Comparison of ENCODE assay signal across 25 cellular contexts in the genomic region with DNA sequence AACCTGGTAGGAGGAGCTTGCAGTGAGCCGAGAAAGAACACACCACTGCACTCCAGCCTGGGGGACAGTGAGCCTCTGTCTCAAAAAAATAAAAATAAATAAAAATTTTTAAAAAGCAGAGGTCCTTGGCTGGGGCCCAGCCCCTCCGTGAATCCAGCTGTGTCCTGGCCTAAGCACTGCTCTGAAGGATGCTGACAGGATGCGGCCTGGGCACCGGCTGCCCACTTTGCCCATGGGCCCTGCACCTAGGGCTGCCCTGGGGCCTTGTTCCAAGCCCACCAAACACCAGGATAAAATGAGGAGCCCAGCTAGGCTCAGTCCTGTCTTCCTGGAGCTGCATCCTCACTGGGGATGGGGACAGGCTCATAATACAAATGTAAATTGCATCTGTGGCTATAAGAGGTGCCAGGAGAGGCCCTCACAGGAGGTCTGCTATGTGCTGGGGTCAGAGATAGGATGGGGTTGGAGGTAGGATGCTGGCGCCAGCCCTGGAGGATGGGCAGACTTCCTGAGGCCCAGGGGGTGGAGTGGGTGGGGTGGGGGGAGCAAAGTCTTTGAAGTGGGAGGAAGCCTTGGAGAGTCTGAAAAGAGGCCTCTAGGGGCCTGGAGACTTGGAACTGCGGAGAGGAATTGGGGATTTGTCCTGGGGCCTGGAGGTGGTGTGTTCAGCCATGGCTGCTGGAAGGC. TPM values are rescaled to one million over a fixed set of nuclear protein-coding genes. Genes with fewer than 3 reads are reported as not detected.
DNase-seq lines count a peak whose midpoint lies in the region; ATAC-seq and TF ChIP-seq lines count a peak whose summit lies in the region.
"Had no signal": no experiment of that assay in that cellular context is flagged by ENCODE, and none has a peak within 500 bp of the region (broad histone marks: within the 10 kb centered on the region; RNA-seq: fewer than 3 reads in every experiment).

No MANE protein-coding gene starts in this region.

- no peaks in the 10 kb centered on the region; the same call in 1 of the 2 replicates for H3K27me3 Mint-ChIP-seq in WTC11 (ENCODE audit: low read depth)
- no peaks in the 10 kb centered on the region for H3K27me3 Mint-ChIP-seq in activated CD4-positive, alpha-beta memory T cell treated with anti-CD3 and anti-CD28 coated beads for 36 hours

- peaks cover 23% of the 10 kb centered on the region for H3K4me1 Mint-ChIP-seq in WTC11
- no peaks in the 10 kb centered on the region for H3K4me1 Mint-ChIP-seq in activated CD4-positive, alpha-beta memory T cell treated with anti-CD3 and anti-CD28 coated beads for 36 hours (ENCODE audit: low read depth)
- H3K4me1 Mint-ChIP-seq: IgD-negative memory B cell had no signal

- no peak for TF ChIP-seq CTCF in WTC11 (IDR thresholded peaks at IDR 0.05)
- no peak for TF ChIP-seq CTCF in upper lobe of right lung (IDR thresholded peaks at IDR 0.05)

- POLR2A ChIA-PET in WTC11 (lab: Charles Lee), result interaction anchor here (0.9 to 1.4 kb wide), 2 partner anchors 25 to 34 kb away, joined by 3 to 4 read pairs; no protein-coding TSS in a partner anchor
- POLR2A ChIA-PET in activated CD4-positive, alpha-beta memory T cell treated with anti-CD3 and anti-CD28 coated beads for 36 hours (lab: Charles Lee), result no interaction called here

- H3K9me3 Mint-ChIP-seq in WTC11, result no peaks in the 10 kb centered on the region
- no peaks in the 10 kb centered on the region for H3K9me3 Mint-ChIP-seq in activated CD4-positive, alpha-beta memory T cell treated with anti-CD3 and anti-CD28 coated beads for 36 hours
- H3K9me3 Mint-ChIP-seq: IgD-negative memory B cell had no signal

- H3K9me3 ChIP-seq in upper lobe of right lung, result no peaks in the 10 kb centered on the region

- CTCF ChIA-PET in WTC11 (lab: Charles Lee), result interaction anchor here (0.7 to 5.1 kb wide), 12 partner anchors 12 to 409 kb away, joined by 3 to 31 read pairs (median 10); a partner anchor contains a TSS
- CTCF ChIA-PET in activated CD4-positive, alpha-beta memory T cell treated with anti-CD3 and anti-CD28 coated beads for 36 hours (lab: Charles Lee), result no interaction called here

- intact Hi-C loops in cardiac septum (cut with DNase I), result no loop called here
- intact Hi-C loops in Right ventricle myocardium inferior (cut with DNase I), result no loop called here
- intact Hi-C loops in upper lobe of right lung (cut with DNase I), result no loop called here
- intact Hi-C loops in activated CD4-positive, alpha-beta memory T cell treated with anti-CD3 and anti-CD28 coated beads for 36 hours (cut with micrococcal nuclease), result loop anchor here (5.0 kb wide), 1 partner anchor 33 kb away; no protein-coding TSS in a partner anchor

- H3K4me3 Mint-ChIP-seq in WTC11, result no peak overlapping the region
- H3K4me3 Mint-ChIP-seq in activated CD4-positive, alpha-beta memory T cell treated with anti-CD3 and anti-CD28 coated beads for 36 hours, result no peak overlapping the region
- H3K4me3 Mint-ChIP-seq: IgD-negative memory B cell had no signal

- ATAC-seq in Right ventricle myocardium inferior (no peak), WTC11 (peak; percentile 16), upper lobe of right lung (no peak)

- H3K4me1 ChIP-seq in upper lobe of right lung, result no peaks in the 10 kb centered on the region

- no peak overlapping the region for H3K4me3 ChIP-seq in upper lobe of right lung
- H3K4me3 ChIP-seq: SK-N-MC had no signal

- no peak overlapping the region for H3K27ac ChIP-seq in upper lobe of right lung
- H3K27ac ChIP-seq: HL-60, SK-N-MC had no signal

- H3K36me3 Mint-ChIP-seq in WTC11, result no peaks in the 10 kb centered on the region
- H3K36me3 Mint-ChIP-seq in activated CD4-positive, alpha-beta memory T cell treated with anti-CD3 and anti-CD28 coated beads for 36 hours, result no peaks in the 10 kb centered on the region
- H3K36me3 Mint-ChIP-seq: IgD-negative memory B cell had no signal

- peaks cover 9% of the 10 kb centered on the region for H3K36me3 ChIP-seq in upper lobe of right lung

- peak; percentile 39 for DNase-seq in cardiac septum (ENCODE audit: low spot score)
- no peak for DNase-seq in Right ventricle myocardium inferior (ENCODE audit: missing footprints)
- no peak for DNase-seq in WTC11 (ENCODE audit: low spot score)
- DNase-seq in iPS-NIHi7 (ENCODE audit: extremely low spot score), result peak; percentile 59
- peak; percentile 33 for DNase-seq in upper lobe of right lung
- DNase-seq in HuH-7 (ENCODE audit: low spot score), result no peak
- no peak for DNase-seq in activated CD4-positive, alpha-beta T cell treated with anti-CD3 and anti-CD28 coated beads, Interleukin-2, amount 50 U/mL, for 4 hours
- DNase-seq in activated CD4-positive, alpha-beta memory T cell treated with anti-CD3 and anti-CD28 coated beads for 36 hours, result no peak
- DNase-seq: 8988T, C1 segment of cervical spinal cord, GDM1, HCEC 1CT, MV-4-11, NCI-H1694, NCI-H2081, NCI-H2171 treated with DMSO at 0.1 percent for 48 hours, NCI-H524 treated with DMSO at 0.1 percent for 48 hours, NCI-H82, SHP77 treated with DMSO at 0.1 percent for 48 hours had no signal

- H3K27me3 ChIP-seq in upper lobe of right lung, result no peaks in the 10 kb centered on the region

- peak overlapping the region; percentile 57 for H3K27ac Mint-ChIP-seq in WTC11
- H3K27ac Mint-ChIP-seq in activated CD4-positive, alpha-beta memory T cell treated with anti-CD3 and anti-CD28 coated beads for 36 hours, result no peak overlapping the region
- H3K27ac Mint-ChIP-seq: IgD-negative memory B cell had no signal

TF ChIP-seq in WTC11, 78 proteins besides CTCF, POLR2A, EP300 and RAD21 (continues in another document):
- TF ChIP-seq EMX1 (CRISPR knock-in tag; IDR thresholded peaks at IDR 0.05) (no peak), KAT7 (CRISPR knock-in tag; IDR thresholded peaks at IDR 0.05; ENCODE audit: borderline replicate concordance) (no peak), FOXK1 (CRISPR knock-in tag; IDR thresholded peaks at IDR 0.05) (no peak), GRHL2 (CRISPR knock-in tag; IDR thresholded peaks at IDR 0.05; ENCODE audit: insufficient replicate concordance, severe bottlenecking) (no peak), ZNF121 (CRISPR knock-in tag; IDR thresholded peaks at IDR 0.05) (no peak), ATF1 (CRISPR knock-in tag; IDR thresholded peaks at IDR 0.05) (no peak)
- TF ChIP-seq, protein P1, sequence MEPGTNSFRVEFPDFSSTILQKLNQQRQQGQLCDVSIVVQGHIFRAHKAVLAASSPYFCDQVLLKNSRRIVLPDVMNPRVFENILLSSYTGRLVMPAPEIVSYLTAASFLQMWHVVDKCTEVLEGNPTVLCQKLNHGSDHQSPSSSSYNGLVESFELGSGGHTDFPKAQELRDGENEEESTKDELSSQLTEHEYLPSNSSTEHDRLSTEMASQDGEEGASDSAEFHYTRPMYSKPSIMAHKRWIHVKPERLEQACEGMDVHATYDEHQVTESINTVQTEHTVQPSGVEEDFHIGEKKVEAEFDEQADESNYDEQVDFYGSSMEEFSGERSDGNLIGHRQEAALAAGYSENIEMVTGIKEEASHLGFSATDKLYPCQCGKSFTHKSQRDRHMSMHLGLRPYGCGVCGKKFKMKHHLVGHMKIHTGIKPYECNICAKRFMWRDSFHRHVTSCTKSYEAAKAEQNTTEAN (CRISPR knock-in tag; IDR thresholded peaks at IDR 0.05), result no peak
- TF ChIP-seq, protein P2, sequence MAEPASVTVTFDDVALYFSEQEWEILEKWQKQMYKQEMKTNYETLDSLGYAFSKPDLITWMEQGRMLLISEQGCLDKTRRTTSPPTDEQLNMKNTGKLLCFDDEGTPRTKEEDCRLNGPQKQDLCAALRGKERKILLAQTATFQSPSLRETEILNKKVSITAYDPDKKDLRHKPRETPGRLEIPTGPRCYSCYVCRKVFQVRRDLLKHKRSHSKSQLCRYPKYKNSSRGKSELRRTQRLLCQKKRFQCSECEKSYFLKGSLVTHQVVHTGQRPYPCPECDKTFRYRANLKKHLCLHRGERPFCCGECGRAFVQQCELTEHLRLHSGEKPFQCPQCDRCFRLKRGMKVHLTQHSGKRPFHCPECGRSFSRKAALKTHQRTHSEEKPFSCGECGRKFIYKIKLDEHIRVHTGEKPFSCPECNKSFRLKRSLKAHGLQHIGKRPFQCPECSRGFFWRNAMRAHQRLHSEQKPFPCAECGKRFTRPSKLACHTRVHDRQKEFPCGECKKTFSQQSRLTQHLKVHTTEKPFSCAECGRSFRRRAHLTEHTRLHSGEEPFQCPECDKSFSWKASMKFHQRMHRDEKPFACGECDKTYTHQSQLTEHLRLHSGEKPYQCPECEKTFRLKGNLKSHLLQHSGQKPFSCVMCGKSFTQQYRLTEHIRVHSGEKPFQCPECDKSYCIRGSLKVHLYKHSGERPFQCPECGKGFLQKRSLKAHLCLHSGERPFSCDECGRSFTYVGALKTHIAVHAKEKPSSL (CRISPR knock-in tag; conservative IDR thresholded peaks at IDR 0.05), result no peak
- TF ChIP-seq, protein P3, sequence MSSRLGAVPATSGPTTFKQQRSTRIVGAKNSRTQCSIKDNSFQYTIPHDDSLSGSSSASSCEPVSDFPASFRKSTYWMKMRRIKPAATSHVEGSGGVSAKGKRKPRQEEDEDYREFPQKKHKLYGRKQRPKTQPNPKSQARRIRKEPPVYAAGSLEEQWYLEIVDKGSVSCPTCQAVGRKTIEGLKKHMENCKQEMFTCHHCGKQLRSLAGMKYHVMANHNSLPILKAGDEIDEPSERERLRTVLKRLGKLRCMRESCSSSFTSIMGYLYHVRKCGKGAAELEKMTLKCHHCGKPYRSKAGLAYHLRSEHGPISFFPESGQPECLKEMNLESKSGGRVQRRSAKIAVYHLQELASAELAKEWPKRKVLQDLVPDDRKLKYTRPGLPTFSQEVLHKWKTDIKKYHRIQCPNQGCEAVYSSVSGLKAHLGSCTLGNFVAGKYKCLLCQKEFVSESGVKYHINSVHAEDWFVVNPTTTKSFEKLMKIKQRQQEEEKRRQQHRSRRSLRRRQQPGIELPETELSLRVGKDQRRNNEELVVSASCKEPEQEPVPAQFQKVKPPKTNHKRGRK (CRISPR knock-in tag; IDR thresholded peaks at IDR 0.05; ENCODE audit: borderline replicate concordance), result no peak

RNA-seq across cellular contexts. Expression of a gene that starts 6.2 kb away (rescaled TPM):
- total RNA-seq in cardiac septum, result 8.9 TPM
- 3.5 TPM for total RNA-seq in Right ventricle myocardium inferior
- total RNA-seq in WTC11 (2021), result 1.4 to 1.8 TPM (median 1.8 TPM) in 3 replicates
- 201 TPM for total RNA-seq in upper lobe of right lung
- not detected for total RNA-seq in activated CD4-positive, alpha-beta memory T cell treated with anti-CD3 and anti-CD28 coated beads for 36 hours
- total RNA-seq: Daoy, HT-29, RPMI7951 had no signal

RNA-seq across cellular contexts. Expression of a gene that starts 12.1 kb away (rescaled TPM):
- total RNA-seq in cardiac septum, result 8.0 TPM
- total RNA-seq in Right ventricle myocardium inferior, result 7.7 TPM
- total RNA-seq in WTC11 (2021), result 25.7 to 31.4 TPM (median 26.2 TPM) in 3 replicates
- total RNA-seq in upper lobe of right lung, result 26.4 TPM
- total RNA-seq in activated CD4-positive, alpha-beta memory T cell treated with anti-CD3 and anti-CD28 coated beads for 36 hours, result 10 to 100 TPM; 12.8 to 14.1 TPM

RNA-seq across cellular contexts. Expression of a gene that starts 25.8 kb away (rescaled TPM):
- total RNA-seq in cardiac septum, result 5.5 TPM
- total RNA-seq in Right ventricle myocardium inferior, result 6.5 TPM
- 9.3 to 12.5 TPM (median 10.7 TPM) in 3 replicates for total RNA-seq in WTC11 (2021)
- 16.7 TPM for total RNA-seq in upper lobe of right lung
- total RNA-seq in activated CD4-positive, alpha-beta memory T cell treated with anti-CD3 and anti-CD28 coated beads for 36 hours, result 1 to 10 TPM; 7.6 to 7.8 TPM

RNA-seq across cellular contexts. Expression of a gene that starts 38.1 kb away (rescaled TPM):
- total RNA-seq in cardiac septum (6.1 TPM), Right ventricle myocardium inferior (5.7 TPM), WTC11 (2021) (15.4 to 19.9 TPM (median 19.6 TPM) in 3 replicates), upper lobe of right lung (9.6 TPM)
- 10 to 100 TPM; 18.4 to 18.8 TPM for total RNA-seq in activated CD4-positive, alpha-beta memory T cell treated with anti-CD3 and anti-CD28 coated beads for 36 hours

Comparison
In these comparisons a context has a peak if more than half of its experiments do, and no peak if none do; other contexts are left out.
1. DNase-seq: peak in cardiac septum (single experiment), iPS-NIHi7 (single experiment) and upper lobe of right lung (single experiment); none in Right ventricle myocardium inferior (single experiment), WTC11 (single experiment), HuH-7 (single experiment), activated CD4-positive, alpha-beta T cell treated with anti-CD3 and anti-CD28 coated beads, Interleukin-2, amount 50 U/mL, for 4 hours (0 of 2) and activated CD4-positive, alpha-beta memory T cell treated with anti-CD3 and anti-CD28 coated beads for 36 hours (single experiment).
2. RNA of a gene that starts 6.2 kb away (total RNA-seq): 201 TPM in upper lobe of right lung (single experiment); 8.9 TPM in cardiac septum (single experiment), 3.5 TPM in Right ventricle myocardium inferior (single experiment), 1.4 to 1.8 TPM in WTC11 and not detected in activated CD4-positive, alpha-beta memory T cell treated with anti-CD3 and anti-CD28 coated beads for 36 hours; every median in the first group is over 10 times any median in the second.